8 cellular contexts compared by ENCODE assay signal in the genomic region with DNA sequence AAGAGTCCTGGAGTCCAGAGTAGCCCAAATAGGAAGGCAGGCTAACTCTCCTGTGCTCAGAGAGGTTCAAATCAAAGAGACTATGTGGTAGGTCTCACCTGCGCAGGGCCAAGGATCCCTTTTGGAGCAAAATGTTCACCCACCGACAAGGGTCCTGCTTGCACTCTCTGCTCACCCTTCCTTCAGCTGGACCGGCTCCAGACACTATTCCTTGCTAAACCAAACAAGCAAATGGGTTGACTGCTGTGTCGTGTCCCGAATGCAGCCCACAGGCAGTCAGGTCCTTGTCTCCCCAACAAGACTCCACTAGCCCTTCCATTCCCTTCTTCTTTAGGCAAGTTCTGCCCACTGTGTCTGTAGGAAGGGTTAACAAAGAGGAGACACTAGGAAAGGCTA. TPM values are rescaled to one million over a fixed set of nuclear protein-coding genes. Genes with fewer than 3 reads are reported as not detected.
DNase-seq lines count a peak whose midpoint lies in the region; TF ChIP-seq lines count a peak whose summit lies in the region.

No MANE protein-coding gene starts in this region.

- H3K9me3 Mint-ChIP-seq in activated CD4-positive, alpha-beta T cell treated with anti-CD3 and anti-CD28 coated beads, Interleukin-2, amount 10 ng/mL, durations not matched to agents 24 days and 14 days, result no peaks in the 10 kb centered on the region

- peak overlapping the region; percentile 90 for H3K27ac ChIP-seq in KOPT-K1 (ENCODE audit: low read depth, low read length, poor library complexity, severe bottlenecking)
- H3K27ac ChIP-seq in effector memory CD4-positive, alpha-beta T cell (ENCODE audit: insufficient read depth, low read length, poor library complexity, severe bottlenecking), result peak overlapping the region; percentile 91
- peak overlapping the region; percentile 86 for H3K27ac ChIP-seq in osteoblast (ENCODE audit: low read depth, low read length)

- H4K20me1 ChIP-seq in osteoblast (ENCODE audit: insufficient read depth, low read length), result no peaks in the 10 kb centered on the region

- H3K36me3 Mint-ChIP-seq in activated CD4-positive, alpha-beta T cell treated with anti-CD3 and anti-CD28 coated beads, Interleukin-2, amount 10 ng/mL, durations not matched to agents 24 days and 14 days (ENCODE audit: low read depth), result peaks cover 12% of the 10 kb centered on the region

- H3K27me3 ChIP-seq in effector memory CD4-positive, alpha-beta T cell (replicated peaks; ENCODE audit: control insufficient read depth, insufficient read depth, low read length, poor library complexity, severe bottlenecking), result no peaks in the 10 kb centered on the region
- no peaks in the 10 kb centered on the region for H3K27me3 ChIP-seq in osteoblast (ENCODE audit: insufficient read depth, low read length)

- H3K4me2 ChIP-seq in osteoblast (ENCODE audit: insufficient read depth, low read length), result peak overlapping the region; percentile 89

- peak overlapping the region; percentile 75 for H2AFZ ChIP-seq in osteoblast (ENCODE audit: low read length)

- H3K9me3 ChIP-seq in KOPT-K1 (ENCODE audit: insufficient read depth, low read length, poor library complexity, severe bottlenecking), result no peaks in the 10 kb centered on the region
- no peaks in the 10 kb centered on the region for H3K9me3 ChIP-seq in effector memory CD4-positive, alpha-beta T cell (ENCODE audit: control insufficient read depth, low read length)
- H3K9me3 ChIP-seq in osteoblast (ENCODE audit: low read depth, low read length), result no peaks in the 10 kb centered on the region

- peak overlapping the region; percentile 68 for H3K4me3 ChIP-seq in effector memory CD4-positive, alpha-beta T cell (ENCODE audit: insufficient read depth, low read depth, low read length, poor library complexity, severe bottlenecking)
- peak overlapping the region; percentile 76 for H3K4me3 ChIP-seq in osteoblast (ENCODE audit: insufficient read depth, low read length)

- no peaks in the 10 kb centered on the region for H3K27me3 Mint-ChIP-seq in activated CD4-positive, alpha-beta T cell treated with anti-CD3 and anti-CD28 coated beads, Interleukin-2, amount 10 ng/mL, durations not matched to agents 24 days and 14 days

- intact Hi-C loops in activated CD4-positive, alpha-beta T cell treated with anti-CD3 and anti-CD28 coated beads, Interleukin-2, amount 10 ng/mL, durations not matched to agents 24 days and 14 days (cut with micrococcal nuclease), result loop anchor here (5.0 to 10.0 kb wide), 2 partner anchors 219 to 294 kb away; a partner anchor contains a TSS

- DNase-seq in activated CD4-positive, alpha-beta T cell treated with anti-CD3 and anti-CD28 coated beads, Interleukin-2, amount 10 ng/mL, durations not matched to agents 24 days and 14 days, result no peak
- no peak for DNase-seq in activated CD4-positive, alpha-beta T cell treated with anti-CD3 and anti-CD28 coated beads, Interleukin-2, amount 50 U/mL, for 4 hours
- no peak for DNase-seq in effector memory CD4-positive, alpha-beta T cell
- DNase-seq in osteoblast (ENCODE audit: insufficient read length, low spot score, missing footprints) (no peak), HK-2 (ENCODE audit: unreplicated experiment) (no peak), NCI-H1105 treated with DMSO at 0.1 percent for 48 hours (lab: John Stamatoyannopoulos, UW) (no peak), NCI-H2196 treated with DMSO at 0.1 percent for 48 hours (lab: John Stamatoyannopoulos, UW; ENCODE audit: unreplicated experiment) (no peak)

- H3K36me3 ChIP-seq in KOPT-K1 (ENCODE audit: insufficient read depth, low read length) (peaks cover 7% of the 10 kb centered on the region; the same call in 1 of the 2 replicates), osteoblast (ENCODE audit: insufficient read depth, low read length) (no peaks in the 10 kb centered on the region)
- no peaks in the 10 kb centered on the region for H3K36me3 ChIP-seq in effector memory CD4-positive, alpha-beta T cell (ENCODE audit: control insufficient read depth, insufficient read depth, low read length)

- H3K27ac Mint-ChIP-seq in activated CD4-positive, alpha-beta T cell treated with anti-CD3 and anti-CD28 coated beads, Interleukin-2, amount 10 ng/mL, durations not matched to agents 24 days and 14 days, result peak overlapping the region; percentile 97

- peaks cover 12% of the 10 kb centered on the region for H3K4me1 Mint-ChIP-seq in activated CD4-positive, alpha-beta T cell treated with anti-CD3 and anti-CD28 coated beads, Interleukin-2, amount 10 ng/mL, durations not matched to agents 24 days and 14 days

- H3K4me3 Mint-ChIP-seq in activated CD4-positive, alpha-beta T cell treated with anti-CD3 and anti-CD28 coated beads, Interleukin-2, amount 10 ng/mL, durations not matched to agents 24 days and 14 days, result peak overlapping the region; percentile 92

- H3K79me2 ChIP-seq in osteoblast (ENCODE audit: insufficient read depth, low read length), result peaks cover 20% of the 10 kb centered on the region

- peaks cover 8% of the 10 kb centered on the region for H3K4me1 ChIP-seq in effector memory CD4-positive, alpha-beta T cell (ENCODE audit: control insufficient read depth, insufficient read depth, low read length, poor library complexity, severe bottlenecking)
- no peaks in the 10 kb centered on the region for H3K4me1 ChIP-seq in osteoblast (ENCODE audit: insufficient read depth, low read length)

- TF ChIP-seq CTCF in osteoblast (IDR thresholded peaks at IDR 0.05; ENCODE audit: extremely low read depth, low read depth, low read length), result no peak

RNA-seq across cellular contexts. Expression of a gene that starts 0.8 kb away (rescaled TPM):
- total RNA-seq in activated CD4-positive, alpha-beta T cell treated with anti-CD3 and anti-CD28 coated beads, Interleukin-2, amount 10 ng/mL, durations not matched to agents 24 days and 14 days, result 19.7 and 19.8 TPM in 2 replicates
- 13.8 and 15.9 TPM in 2 replicates for total RNA-seq in osteoblast

RNA-seq across cellular contexts. Expression of a gene that starts 27.5 kb away (rescaled TPM):
- not detected in 2 replicates for total RNA-seq in activated CD4-positive, alpha-beta T cell treated with anti-CD3 and anti-CD28 coated beads, Interleukin-2, amount 10 ng/mL, durations not matched to agents 24 days and 14 days
- total RNA-seq in osteoblast, result 1.1 and 1.5 TPM in 2 replicates

RNA-seq across cellular contexts. Expression of a gene that starts 46.9 kb away (rescaled TPM):
- 14.9 and 19.4 TPM in 2 replicates for total RNA-seq in activated CD4-positive, alpha-beta T cell treated with anti-CD3 and anti-CD28 coated beads, Interleukin-2, amount 10 ng/mL, durations not matched to agents 24 days and 14 days
- 4.3 and 4.4 TPM in 2 replicates for total RNA-seq in osteoblast
